22 cellular contexts compared by ENCODE assay signal in genomic region chr2:210528716-210529115, GRCh38.
"Had no signal": no experiment of that assay in that cellular context is flagged by ENCODE, and none has a peak within 500 bp of the region (broad histone marks: within the 10 kb centered on the region; RNA-seq: fewer than 3 reads in every experiment).

No MANE protein-coding gene starts in this region.

- H3K36me3 ChIP-seq: esophagus muscularis mucosa, heart right ventricle, neural progenitor cell, thoracic aorta had no signal

- H3K4me3 ChIP-seq: esophagus muscularis mucosa, heart right ventricle, neural progenitor cell, thoracic aorta had no signal

- H3K27me3 ChIP-seq: esophagus muscularis mucosa, heart right ventricle, neural progenitor cell had no signal

- H3K36me3 Mint-ChIP-seq: activated naive CD4-positive, alpha-beta T cell treated with anti-CD3 and anti-CD28 coated beads, Interleukin-2, amount 50 U/mL, for 24 hours; memory B cell; natural killer cell; neural progenitor cell had no signal

- H3K4me1 Mint-ChIP-seq: activated CD4-positive, alpha-beta T cell treated with anti-CD3 and anti-CD28 coated beads, Interleukin-2, amount 10 ng/mL, durations not matched to agents 7 days and 5 days; activated naive CD4-positive, alpha-beta T cell treated with anti-CD3 and anti-CD28 coated beads, Interleukin-2, amount 50 U/mL, for 24 hours; activated naive CD8-positive, alpha-beta T cell treated with anti-CD3 and anti-CD28 coated beads, Interleukin-2, amount 50 U/mL, for 24 hours; memory B cell; natural killer cell had no signal

- H3K27ac Mint-ChIP-seq: activated CD4-positive, alpha-beta T cell treated with anti-CD3 and anti-CD28 coated beads, Interleukin-2, amount 10 ng/mL, durations not matched to agents 7 days and 5 days; activated CD8-positive, alpha-beta T cell treated with anti-CD3 and anti-CD28 coated beads for 36 hours; activated naive CD4-positive, alpha-beta T cell treated with anti-CD3 and anti-CD28 coated beads, Interleukin-2, amount 50 U/mL, for 24 hours; activated naive CD8-positive, alpha-beta T cell treated with anti-CD3 and anti-CD28 coated beads, Interleukin-2, amount 50 U/mL, for 24 hours; activated T-helper 2 cell treated with anti-CD3 and anti-CD28 coated beads, Interferon-gamma antibody, Interleukin-2, Interleukin-4, amounts not matched to agents 10 μg/mL and 5 μg/mL and 100 μg/mL, durations not matched to agents 14 hours and 24 hours and 36 hours; memory B cell; natural killer cell; neural progenitor cell had no signal

- DNase-seq: activated CD4-positive, alpha-beta T cell treated with anti-CD3 and anti-CD28 coated beads, Interleukin-2, amount 10 ng/mL, durations not matched to agents 7 days and 5 days; activated CD4-positive, CD25-positive, alpha-beta regulatory T cell treated with anti-CD3 and anti-CD28 coated beads, Interleukin-2, amount 50 U/mL, for 72 hours; activated CD8-positive, alpha-beta T cell treated with anti-CD3 and anti-CD28 coated beads for 36 hours; activated naive CD8-positive, alpha-beta T cell treated with anti-CD3 and anti-CD28 coated beads, Interleukin-2, amount 50 U/mL, for 24 hours; activated T-cell treated with anti-CD3 and anti-CD28 coated beads, Interleukin-2, amount 50 U/mL, for 4 hours; dermis blood vessel endothelial cell; effector CD4-positive, alpha-beta T cell; foreskin melanocyte; heart right ventricle; natural killer cell; occipital lobe; right cardiac atrium; stimulated activated CD4-positive, alpha-beta T cell treated with anti-CD3 and anti-CD28 coated beads, Interleukin-12 subunit alpha, Interleukin-12 subunit beta, amount 100 ng/mL, for 4 hours; stimulated activated CD4-positive, alpha-beta T cell treated with anti-CD3 and anti-CD28 coated beads, Interleukin-4, amount 100 ng/mL, for 1 hour; stimulated activated naive CD8-positive, alpha-beta T cell treated with anti-CD3 and anti-CD28 coated beads, Interleukin-15, Interleukin-2, amounts not matched to agents 100 U/mL and 50 U/mL, for 24 hours; trophoblast cell had no signal

- H3K4me2 ChIP-seq: neural progenitor cell had no signal

- H3K9me3 ChIP-seq: esophagus muscularis mucosa, heart right ventricle, thoracic aorta had no signal

- H3K4me1 ChIP-seq: esophagus muscularis mucosa, heart right ventricle had no signal

- H2AFZ ChIP-seq: neural progenitor cell had no signal

- H3K4me3 Mint-ChIP-seq: activated CD4-positive, alpha-beta T cell treated with anti-CD3 and anti-CD28 coated beads, Interleukin-2, amount 10 ng/mL, durations not matched to agents 7 days and 5 days; activated CD8-positive, alpha-beta T cell treated with anti-CD3 and anti-CD28 coated beads for 36 hours; activated naive CD4-positive, alpha-beta T cell treated with anti-CD3 and anti-CD28 coated beads, Interleukin-2, amount 50 U/mL, for 24 hours; activated naive CD8-positive, alpha-beta T cell treated with anti-CD3 and anti-CD28 coated beads, Interleukin-2, amount 50 U/mL, for 24 hours; activated T-cell treated with anti-CD3 and anti-CD28 coated beads, Interleukin-2, amount 50 U/mL, for 4 hours; memory B cell; natural killer cell; neural progenitor cell had no signal

- H3K9ac ChIP-seq: neural progenitor cell had no signal

- H3K9me3 Mint-ChIP-seq: activated CD4-positive, alpha-beta T cell treated with anti-CD3 and anti-CD28 coated beads, Interleukin-2, amount 10 ng/mL, durations not matched to agents 7 days and 5 days; activated CD8-positive, alpha-beta T cell treated with anti-CD3 and anti-CD28 coated beads for 36 hours; activated naive CD4-positive, alpha-beta T cell treated with anti-CD3 and anti-CD28 coated beads, Interleukin-2, amount 50 U/mL, for 24 hours; activated naive CD8-positive, alpha-beta T cell treated with anti-CD3 and anti-CD28 coated beads, Interleukin-2, amount 50 U/mL, for 24 hours; activated T-cell treated with anti-CD3 and anti-CD28 coated beads, Interleukin-2, amount 50 U/mL, for 4 hours; activated T-helper 2 cell treated with anti-CD3 and anti-CD28 coated beads, Interferon-gamma antibody, Interleukin-2, Interleukin-4, amounts not matched to agents 10 μg/mL and 5 μg/mL and 100 μg/mL, durations not matched to agents 14 hours and 24 hours and 36 hours; memory B cell; neural progenitor cell had no signal

- H3K27me3 Mint-ChIP-seq: activated CD4-positive, alpha-beta T cell treated with anti-CD3 and anti-CD28 coated beads, Interleukin-2, amount 10 ng/mL, durations not matched to agents 7 days and 5 days had no signal

- H3K27ac ChIP-seq: esophagus muscularis mucosa, heart right ventricle, neural progenitor cell, thoracic aorta had no signal
